8 cellular contexts compared by ENCODE assay signal in genomic region chr2:161160226-161161073, GRCh38. TPM values are rescaled to one million over a fixed set of nuclear protein-coding genes. Genes with fewer than 3 reads are reported as not detected.
DNase-seq lines count a peak whose midpoint lies in the region; ATAC-seq, FAIRE-seq and TF ChIP-seq lines count a peak whose summit lies in the region.

TANK (plus strand) TSS chr2:161160428; CDS start chr2:161179663, 19,235 bp downstream.

- H4K20me1 ChIP-seq in SU-DHL-6 (ENCODE audit: low read depth, low read length): no peaks in the 10 kb centered on the region

- H3K9me2 ChIP-seq in SU-DHL-6 (replicated peaks; ENCODE audit: insufficient read depth, low read length): no peaks in the 10 kb centered on the region

- peak within 1 kb of the TSS; percentile 90 for H2AFZ ChIP-seq in SU-DHL-6 (ENCODE audit: low read depth, low read length, severe bottlenecking)

- TF ChIP-seq CTCF in GM10266 (IDR thresholded peaks at IDR 0.05; ENCODE audit: control insufficient read depth, insufficient read depth, low read depth, missing control alignments) (no peak), SU-DHL-6 (IDR thresholded peaks at IDR 0.05; ENCODE audit: insufficient read depth, low read length, poor library complexity, severe bottlenecking) (no peak), pancreas (IDR thresholded peaks at IDR 0.05) (no peak), tibial artery (IDR thresholded peaks at IDR 0.05) (no peak)

- H3K4me1 Mint-ChIP-seq in activated naive CD8-positive, alpha-beta T cell treated with anti-CD3 and anti-CD28 coated beads, Interleukin-2, amount 10 ng/mL, durations not matched to agents 7 days and 5 days: peaks cover 29% of the 10 kb centered on the region

- H3K9ac ChIP-seq in SU-DHL-6 (ENCODE audit: low read length): peak within 1 kb of the TSS; percentile 91

- H3K4me3 ChIP-seq in SU-DHL-6 (ENCODE audit: insufficient read depth, low read length, poor library complexity, severe bottlenecking) (peak within 1 kb of the TSS; percentile 78), pancreas (peak within 1 kb of the TSS; percentile 57 to 92 (median 79)), tibial artery (peak within 1 kb of the TSS; percentile 64 to 88)

- H3K36me3 Mint-ChIP-seq in activated naive CD8-positive, alpha-beta T cell treated with anti-CD3 and anti-CD28 coated beads, Interleukin-2, amount 10 ng/mL, durations not matched to agents 7 days and 5 days: peaks cover 37% of the 10 kb centered on the region

- peaks cover 6 to 24% (median 21%) of the 10 kb centered on the region in 3 donors for H3K4me1 ChIP-seq in pancreas
- peaks cover 0 to 48% (median 10%) of the 10 kb centered on the region in 4 donors for H3K4me1 ChIP-seq in tibial artery

- H3K36me3 ChIP-seq in SU-DHL-6 (ENCODE audit: low read length) (peaks cover 27% of the 10 kb centered on the region), pancreas (peaks cover 0 to 11% (median 0%) of the 10 kb centered on the region in 3 donors), tibial artery (peaks cover 10 to 16% (median 13%) of the 10 kb centered on the region in 3 donors)

- H3F3A ChIP-seq in SU-DHL-6 (ENCODE audit: insufficient read depth): no peaks in the 10 kb centered on the region

- H3K27me3 ChIP-seq in SU-DHL-6 (ENCODE audit: low read length): no peaks in the 10 kb centered on the region
- no peaks in the 10 kb centered on the region for H3K27me3 ChIP-seq in pancreas
- H3K27me3 ChIP-seq in tibial artery: no peaks in the 10 kb centered on the region

- 0% methylated on average over 49 to 50 of the region's 50 CpGs for WGBS in pancreas, 2 donors

- POLR2A ChIA-PET in activated naive CD8-positive, alpha-beta T cell treated with anti-CD3 and anti-CD28 coated beads, Interleukin-2, amount 10 ng/mL, durations not matched to agents 7 days and 5 days (lab: Charles Lee): interaction anchor here (0.6 to 1.4 kb wide), 6 partner anchors 11 to 96 kb away, joined by 3 to 5 read pairs (median 4); no protein-coding TSS in a partner anchor

- ATAC-seq in HG02623 (IDR thresholded peaks at IDR 0.05; ENCODE audit: unreplicated experiment): peak; percentile 87
- peak; percentile 92 for ATAC-seq in activated naive CD8-positive, alpha-beta T cell treated with anti-CD3 and anti-CD28 coated beads, Interleukin-2, amount 10 ng/mL, durations not matched to agents 7 days and 5 days (ENCODE audit: low read depth)
- ATAC-seq in Right ventricle myocardium inferior: peak; percentile 98
- peak; percentile 95 to 98 (median 97) for ATAC-seq in pancreas

- intact Hi-C loops in Right ventricle myocardium inferior (cut with DNase I) (no loop called here), pancreas (cut with DNase I) (no loop called here), tibial artery (cut with DNase I; ENCODE audit: low total_unique reads) (no loop called here)

- H3K9me3 ChIP-seq in SU-DHL-6 (ENCODE audit: insufficient read depth, low read length) (no peaks in the 10 kb centered on the region), pancreas (no peaks in the 10 kb centered on the region), tibial artery (no peaks in the 10 kb centered on the region)

- no peaks in the 10 kb centered on the region for H3K27me3 Mint-ChIP-seq in activated naive CD8-positive, alpha-beta T cell treated with anti-CD3 and anti-CD28 coated beads, Interleukin-2, amount 10 ng/mL, durations not matched to agents 7 days and 5 days

- peak within 1 kb of the TSS; percentile 75 for H3K4me2 ChIP-seq in SU-DHL-6 (ENCODE audit: low read depth, low read length, poor library complexity, severe bottlenecking)

- DNase-seq in GM10266 (ENCODE audit: extremely low spot score): peak; percentile 85
- peak; percentile 93 for DNase-seq in NCI-H1105 (lab: John Stamatoyannopoulos, UW)
- DNase-seq in activated naive CD8-positive, alpha-beta T cell treated with anti-CD3 and anti-CD28 coated beads, Interleukin-2, amount 10 ng/mL, durations not matched to agents 7 days and 5 days: peak; percentile 89
- DNase-seq in Right ventricle myocardium inferior (ENCODE audit: missing footprints): peak; percentile 96
- DNase-seq in pancreas: peak; percentile 91 to 95 (median 92)
- DNase-seq in tibial artery: peak; percentile 93 to 95

- peaks cover 5% of the 10 kb centered on the region for H3K9me3 Mint-ChIP-seq in activated naive CD8-positive, alpha-beta T cell treated with anti-CD3 and anti-CD28 coated beads, Interleukin-2, amount 10 ng/mL, durations not matched to agents 7 days and 5 days

- peak within 1 kb of the TSS; percentile 100 for H3K27ac Mint-ChIP-seq in activated naive CD8-positive, alpha-beta T cell treated with anti-CD3 and anti-CD28 coated beads, Interleukin-2, amount 10 ng/mL, durations not matched to agents 7 days and 5 days

- H3K27ac ChIP-seq in SU-DHL-6 (ENCODE audit: low read depth, low read length) (peak within 1 kb of the TSS; percentile 77), pancreas (peak within 1 kb of the TSS; percentile 89 to 95 (median 94)), tibial artery (peak within 1 kb of the TSS; percentile 86 to 91)

- no peak for FAIRE-seq in pancreas (lab: Jason Lieb, UNC)

- H3K4me3 Mint-ChIP-seq in activated naive CD8-positive, alpha-beta T cell treated with anti-CD3 and anti-CD28 coated beads, Interleukin-2, amount 10 ng/mL, durations not matched to agents 7 days and 5 days: peak within 1 kb of the TSS; percentile 94

- H3K79me2 ChIP-seq in SU-DHL-6 (ENCODE audit: insufficient read depth, low read length): peaks cover 23% of the 10 kb centered on the region

RNA-seq across cellular contexts. Expression of gene TANK, which starts in this region (rescaled TPM):
- 10 to 100 TPM; 76.9 to 77.6 TPM for total RNA-seq in activated naive CD8-positive, alpha-beta T cell treated with anti-CD3 and anti-CD28 coated beads, Interleukin-2, amount 10 ng/mL, durations not matched to agents 7 days and 5 days
- total RNA-seq in Right ventricle myocardium inferior (30.9 TPM), pancreas (10 to 100 TPM; 13.0 to 30.3 (median 16.0) TPM)
- polyA plus RNA-seq in pancreas: 10 to 100 TPM; 10.9 to 20.8 TPM

Comparison
In these comparisons a context has a peak if more than half of its experiments do, and no peak if none do; other contexts are left out.
1. Peak in every context shown above with its lines: DNase-seq, ATAC-seq, H3K4me3 ChIP-seq and H3K27ac ChIP-seq.